ENCODE assay signal across 25 cellular contexts in the genomic region with DNA sequence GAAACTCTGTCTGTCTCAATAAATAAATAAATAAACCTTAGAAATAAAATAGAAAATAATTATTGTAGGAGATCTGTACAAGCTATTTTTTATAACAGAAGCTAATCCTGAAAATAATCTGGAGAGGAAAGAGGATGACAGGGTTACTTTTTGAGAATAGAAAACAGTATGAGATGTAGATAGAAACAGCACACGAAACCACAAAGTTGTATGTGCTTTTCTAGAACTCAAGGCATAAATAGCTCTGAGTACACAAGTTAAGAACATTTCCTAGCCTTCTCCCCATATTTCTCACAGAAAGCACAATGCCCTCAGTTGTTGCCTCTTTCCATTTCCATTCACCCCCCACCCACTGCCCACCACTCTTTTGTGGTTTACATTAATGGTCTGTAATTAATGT. TPM values are rescaled to one million over a fixed set of nuclear protein-coding genes. Genes with fewer than 3 reads are reported as not detected.
"Had no signal": no experiment of that assay in that cellular context is flagged by ENCODE, and none has a peak within 500 bp of the region (broad histone marks: within the 10 kb centered on the region; RNA-seq: fewer than 3 reads in every experiment).

No MANE protein-coding gene starts in this region.

- DNase-seq: effector memory CD4-positive, alpha-beta T cell; foreskin keratinocyte; heart left ventricle; kidney; naive B cell; pancreas; stimulated activated CD4-positive, alpha-beta T cell treated with anti-CD3 and anti-CD28 coated beads, Interleukin-2, amount 100 ng/mL, for 24 hours; stimulated activated CD4-positive, alpha-beta T cell treated with anti-CD3 and anti-CD28 coated beads, Interleukin-4, amount 100 ng/mL, for 24 hours; stimulated activated naive CD8-positive, alpha-beta T cell treated with anti-CD3 and anti-CD28 coated beads, Interleukin-15, Interleukin-2, amounts not matched to agents 100 U/mL and 50 U/mL, for 24 hours; substantia nigra; testis; tibial artery had no signal

- H3K36me3 Mint-ChIP-seq: natural killer cell treated with Interleukin-12 subunit alpha and Interleukin-12 subunit beta and Interleukin-15 and Interleukin-18, amount 100 ng/mL, for 72 hours; stimulated activated effector memory CD8-positive, alpha-beta T cell treated with anti-CD3 and anti-CD28 coated beads, Interleukin-12 subunit alpha, Interleukin-12 subunit beta, amount 100 ng/mL, for 72 hours; type B pancreatic cell had no signal

- H3K9me3 ChIP-seq: esophagus muscularis mucosa, neutrophil, pancreas, testis, tibial artery had no signal

- H3K27me3 ChIP-seq: esophagus muscularis mucosa, foreskin keratinocyte, gastroesophageal sphincter, heart left ventricle, hepatocyte, neutrophil, pancreas, testis, tibial artery had no signal

- H3K4me1 Mint-ChIP-seq: memory B cell; naive B cell; neural crest cell; stimulated activated effector memory CD8-positive, alpha-beta T cell treated with anti-CD3 and anti-CD28 coated beads, Interleukin-12 subunit alpha, Interleukin-12 subunit beta, amount 100 ng/mL, for 72 hours had no signal

- H3K4me3 Mint-ChIP-seq: memory B cell; naive B cell; natural killer cell treated with Interleukin-12 subunit alpha and Interleukin-12 subunit beta and Interleukin-15 and Interleukin-18, amount 100 ng/mL, for 72 hours; neural crest cell; stimulated activated effector memory CD8-positive, alpha-beta T cell treated with anti-CD3 and anti-CD28 coated beads, Interleukin-12 subunit alpha, Interleukin-12 subunit beta, amount 100 ng/mL, for 72 hours; type B pancreatic cell had no signal

- H3K36me3 ChIP-seq: esophagus muscularis mucosa, gastroesophageal sphincter, heart left ventricle, neutrophil, pancreas, tibial artery had no signal

- H3K4me3 ChIP-seq: coronary artery, esophagus muscularis mucosa, gastroesophageal sphincter, heart left ventricle, hepatocyte, lung, pancreas, testis, tibial artery had no signal

- H3K27ac Mint-ChIP-seq: memory B cell; naive B cell; natural killer cell treated with Interleukin-12 subunit alpha and Interleukin-12 subunit beta and Interleukin-15 and Interleukin-18, amount 100 ng/mL, for 72 hours; stimulated activated effector memory CD8-positive, alpha-beta T cell treated with anti-CD3 and anti-CD28 coated beads, Interleukin-12 subunit alpha, Interleukin-12 subunit beta, amount 100 ng/mL, for 72 hours; type B pancreatic cell had no signal

- H3K4me1 ChIP-seq: gastroesophageal sphincter, heart left ventricle, testis had no signal

- H3K27me3 Mint-ChIP-seq: type B pancreatic cell had no signal

- H3K27ac ChIP-seq: coronary artery, esophagus muscularis mucosa, foreskin keratinocyte, gastroesophageal sphincter, heart left ventricle, hepatocyte, neutrophil, pancreas, testis, tibial artery had no signal

- H3K9me3 Mint-ChIP-seq: natural killer cell treated with Interleukin-12 subunit alpha and Interleukin-12 subunit beta and Interleukin-15 and Interleukin-18, amount 100 ng/mL, for 72 hours; neural crest cell; stimulated activated effector memory CD8-positive, alpha-beta T cell treated with anti-CD3 and anti-CD28 coated beads, Interleukin-12 subunit alpha, Interleukin-12 subunit beta, amount 100 ng/mL, for 72 hours; type B pancreatic cell had no signal

RNA-seq across cellular contexts. Expression of a gene that starts 35.7 kb away (rescaled TPM):
- total RNA-seq: epithelial cell of proximal tubule; mononuclear cell; natural killer cell treated with Interleukin-12 subunit alpha and Interleukin-12 subunit beta and Interleukin-15 and Interleukin-18, amount 100 ng/mL, for 72 hours; neural crest cell had no signal
